17 cellular contexts compared by ENCODE assay signal in the genomic region with DNA sequence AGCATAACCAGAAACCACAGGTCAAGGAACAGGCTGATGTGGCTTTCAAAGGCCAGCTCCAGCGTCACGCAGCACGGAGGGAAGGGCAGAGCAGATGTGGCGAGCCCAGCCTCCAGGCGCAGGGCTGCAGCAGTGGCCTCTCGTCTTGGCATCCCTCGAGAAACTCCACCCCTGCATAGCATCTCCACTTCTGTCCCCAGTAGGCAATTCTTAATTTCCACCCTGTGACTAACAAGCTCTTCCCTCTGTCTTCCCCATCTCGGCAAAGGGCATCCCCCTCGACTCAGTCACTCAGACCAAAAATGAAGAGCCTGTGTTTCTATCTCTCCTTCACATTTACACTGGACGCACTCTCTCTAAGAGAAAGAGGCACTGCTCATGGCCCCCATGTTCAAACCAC. TPM values are rescaled to one million over a fixed set of nuclear protein-coding genes. Genes with fewer than 3 reads are reported as not detected.
A peak's percentile ranks its signal among the peaks of the same experiment; 100 is the strongest.
DNase-seq lines count a peak whose midpoint lies in the region; ATAC-seq and TF ChIP-seq lines count a peak whose summit lies in the region.
"Had no signal": no experiment of that assay in that cellular context is flagged by ENCODE, and none has a peak within 500 bp of the region (broad histone marks: within the 10 kb centered on the region; RNA-seq: fewer than 3 reads in every experiment).

No MANE protein-coding gene starts in this region.

- intact Hi-C loops in ascending aorta (cut with DNase I): no loop called here

- H3K9me3 ChIP-seq in T-helper 17 cell (ENCODE audit: control insufficient read depth, low read length, poor library complexity, severe bottlenecking) (no peaks in the 10 kb centered on the region), ascending aorta (no peaks in the 10 kb centered on the region)

- peaks cover 13% of the 10 kb centered on the region for H3K27me3 ChIP-seq in ascending aorta

- H3K27ac Mint-ChIP-seq in T-helper 17 cell (no peak overlapping the region), brain (peak overlapping the region in 1 of 5 experiments; percentile 80), glutamatergic neuron (ENCODE audit: unreplicated experiment) (no peak overlapping the region)
- H3K27ac Mint-ChIP-seq: CD4-positive, alpha-beta memory T cell had no signal

- H3K4me3 Mint-ChIP-seq in T-helper 17 cell: peak overlapping the region; percentile 41
- peak overlapping the region in 4 of 5 experiments; percentile 7 to 81 (median 78) for H3K4me3 Mint-ChIP-seq in brain
- H3K4me3 Mint-ChIP-seq in glutamatergic neuron (ENCODE audit: unreplicated experiment): peak overlapping the region; percentile 2

- H3K4me1 ChIP-seq in ascending aorta: no peaks in the 10 kb centered on the region

- H3K9me3 Mint-ChIP-seq in brain (peaks cover 0 to 5% (median 2%) of the 10 kb centered on the region in 5 experiments), glutamatergic neuron (ENCODE audit: unreplicated experiment) (peaks cover 8% of the 10 kb centered on the region)

- no peak for ATAC-seq in T-helper 17 cell

- H3K27me3 Mint-ChIP-seq in T-helper 17 cell (peaks cover 57% of the 10 kb centered on the region), brain (peaks cover 39% of the 10 kb centered on the region), glutamatergic neuron (ENCODE audit: unreplicated experiment) (peaks cover 17% of the 10 kb centered on the region)

- H3K4me3 ChIP-seq in ascending aorta: no peak overlapping the region
- H3K4me3 ChIP-seq: GM23248 had no signal

- H3K36me3 Mint-ChIP-seq in T-helper 17 cell (ENCODE audit: low read depth) (peaks cover 7% of the 10 kb centered on the region), brain (no peaks in the 10 kb centered on the region), glutamatergic neuron (ENCODE audit: unreplicated experiment) (peaks cover 6% of the 10 kb centered on the region)
- H3K36me3 Mint-ChIP-seq: CD4-positive, alpha-beta memory T cell had no signal

- DNase-seq in T-helper 17 cell: no peak
- DNase-seq in glutamatergic neuron: no peak
- DNase-seq in dedifferentiated amniotic fluid mesenchymal stem cell (ENCODE audit: extremely low spot score): no peak
- DNase-seq in hepatic stellate cell (ENCODE audit: low spot score): no peak
- DNase-seq in ascending aorta (ENCODE audit: low spot score in 2 of 2): no peak
- DNase-seq: C1 segment of cervical spinal cord; Calu3; CD4-positive, alpha-beta memory T cell; COR-L47; DMS53; DMS79 treated with DMSO at 0.1 percent for 48 hours; GF-D8; GM23248; H7; HCEC 1CT had no signal

- H3K27ac ChIP-seq in ascending aorta: no peak overlapping the region
- H3K27ac ChIP-seq: GM23248 had no signal

- no peaks in the 10 kb centered on the region for H3K36me3 ChIP-seq in ascending aorta

- no peak for TF ChIP-seq CTCF in brain (conservative IDR thresholded peaks at IDR 0.05)
- TF ChIP-seq CTCF in glutamatergic neuron (IDR thresholded peaks at IDR 0.05; ENCODE audit: partially characterized antibody, unreplicated experiment): no peak
- TF ChIP-seq CTCF in ascending aorta (IDR thresholded peaks at IDR 0.05): no peak

- peaks cover 2% of the 10 kb centered on the region for H3K4me1 Mint-ChIP-seq in T-helper 17 cell
- peaks cover 9% of the 10 kb centered on the region for H3K4me1 Mint-ChIP-seq in brain
- H3K4me1 Mint-ChIP-seq in glutamatergic neuron (ENCODE audit: low read depth, unreplicated experiment): peaks cover 17% of the 10 kb centered on the region

RNA-seq across cellular contexts. Expression of a gene that starts 1.7 kb away (rescaled TPM):
- total RNA-seq in T-helper 17 cell (under 1 TPM in 1 of 2 donors, not detected in 1; 0.22 TPM), glutamatergic neuron (ENCODE audit: unreplicated experiment) (84.4 TPM), ascending aorta (not detected)
- polyA plus RNA-seq in brain (ENCODE audit: insufficient read depth, low read depth, low replicate concordance): 13.6 TPM
- total RNA-seq: A172; Calu3; CD4-positive, alpha-beta memory T cell; GM23248 had no signal
- polyA plus RNA-seq: CD4-positive, alpha-beta memory T cell; GM23248 had no signal

Comparison
In these comparisons a context has a peak if more than half of its experiments do, and no peak if none do; other contexts are left out.
1. H3K4me3 Mint-ChIP-seq: peak in every context shown above with its lines; median percentile 78 in brain; 41 in T-helper 17 cell; 2 in glutamatergic neuron.
2. RNA of a gene that starts 1.7 kb away (total RNA-seq): 84.4 TPM in glutamatergic neuron (single experiment); 0.22 TPM in T-helper 17 cell and not detected in ascending aorta (single experiment); every median in the first group is over 10 times any median in the second.